In the genomic region with DNA sequence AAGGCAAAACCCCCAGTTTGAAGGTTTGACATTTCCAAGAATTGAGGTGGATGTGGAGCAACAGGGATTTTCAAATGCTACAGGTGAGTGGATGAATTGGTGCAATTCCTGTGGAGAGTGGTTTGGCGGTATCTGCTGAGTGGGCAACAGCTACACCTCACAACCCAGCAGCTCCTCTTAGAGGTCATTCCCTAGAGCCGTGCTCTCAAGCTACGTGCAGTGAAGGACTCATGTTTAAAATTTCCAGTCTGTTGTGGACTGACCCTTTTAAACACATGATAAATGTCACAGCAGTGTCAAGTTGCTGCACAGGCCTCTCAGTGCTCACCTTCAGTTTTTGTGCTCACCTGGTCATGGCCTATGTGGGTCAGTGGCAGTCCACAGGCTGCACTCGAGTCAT, we compare ENCODE assay signal across 35 cellular contexts. TPM values are rescaled to one million over a fixed set of nuclear protein-coding genes. Genes with fewer than 3 reads are reported as not detected.
"Had no signal": no experiment of that assay in that cellular context is flagged by ENCODE, and none has a peak within 500 bp of the region (broad histone marks: within the 10 kb centered on the region; RNA-seq: fewer than 3 reads in every experiment).

No MANE protein-coding gene starts in this region.

- H3K4me3 ChIP-seq: adrenal gland, body of pancreas, breast epithelium had no signal

- H3K4me3 Mint-ChIP-seq: activated B cell treated with CpG ODN at 0.5 μM for 24 hours; activated CD4-positive, alpha-beta memory T cell treated with anti-CD3 and anti-CD28 coated beads for 36 hours; activated CD4-positive, alpha-beta T cell treated with anti-CD3 and anti-CD28 coated beads, Interleukin-2, amount 10 ng/mL, durations not matched to agents 24 days and 14 days; activated CD8-positive, alpha-beta T cell treated with anti-CD3 and anti-CD28 coated beads for 36 hours; activated naive CD4-positive, alpha-beta T cell treated with anti-CD3 and anti-CD28 coated beads for 36 hours; activated naive CD8-positive, alpha-beta T cell treated with anti-CD3 and anti-CD28 coated beads for 36 hours; activated T-cell treated with anti-CD3 and anti-CD28 coated beads, Interleukin-2, amount 50 U/mL, for 4 hours; activated T-cell treated with anti-CD3 and anti-CD28 coated beads, Interleukin-2, amount 50 U/mL, for 72 hours; activated T-helper 1 cell treated with anti-CD3 and anti-CD28 coated beads, Interleukin-12 subunit alpha, Interleukin-12 subunit beta, Interleukin-2, Interleukin-4 antibody, amounts not matched to agents 30 ng/mL and 10 ng/mL and 1 ng/mL, durations not matched to agents 14 hours and 24 hours and 36 hours; activated T-helper 17 cell treated with anti-CD3 and anti-CD28 coated beads, Interleukin-2, amount 50 U/mL, for 72 hours; T-helper 1 cell treated with Interleukin-12 subunit alpha and Interleukin-12 subunit beta and Interleukin-4 antibody, amounts not matched to agents 30 μg/mL and 1 μg/mL, for 36 hours; T-helper 2 cell treated with Interferon-gamma antibody and Interleukin-4, amounts not matched to agents 5 μg/mL and 100 μg/mL, for 36 hours had no signal

- H3K27ac ChIP-seq: adrenal gland, body of pancreas, brain microvascular endothelial cell, breast epithelium, VCaP had no signal

- ATAC-seq: activated CD8-positive, alpha-beta T cell treated with anti-CD3 and anti-CD28 coated beads for 36 hours; activated naive CD4-positive, alpha-beta T cell treated with anti-CD3 and anti-CD28 coated beads, Interleukin-2, amount 50 U/mL, for 72 hours; activated T-cell treated with anti-CD3 and anti-CD28 coated beads, Interleukin-2, amount 50 U/mL, for 4 hours; activated T-cell treated with anti-CD3 and anti-CD28 coated beads, Interleukin-2, amount 50 U/mL, for 72 hours; activated T-helper 17 cell treated with anti-CD3 and anti-CD28 coated beads, Interleukin-2, amount 50 U/mL, for 72 hours; body of pancreas had no signal

- H3K27ac Mint-ChIP-seq: activated B cell treated with CpG ODN at 0.5 μM for 24 hours; activated CD4-positive, alpha-beta memory T cell treated with anti-CD3 and anti-CD28 coated beads for 36 hours; activated CD4-positive, alpha-beta T cell treated with anti-CD3 and anti-CD28 coated beads, Interleukin-2, amount 10 ng/mL, durations not matched to agents 24 days and 14 days; activated CD8-positive, alpha-beta T cell treated with anti-CD3 and anti-CD28 coated beads for 36 hours; activated naive CD4-positive, alpha-beta T cell treated with anti-CD3 and anti-CD28 coated beads for 36 hours; activated naive CD4-positive, alpha-beta T cell treated with anti-CD3 and anti-CD28 coated beads, Interleukin-2, amount 50 U/mL, for 72 hours; activated naive CD8-positive, alpha-beta T cell treated with anti-CD3 and anti-CD28 coated beads for 36 hours; activated T-cell treated with anti-CD3 and anti-CD28 coated beads, Interleukin-2, amount 50 U/mL, for 72 hours; activated T-helper 1 cell treated with anti-CD3 and anti-CD28 coated beads, Interleukin-12 subunit alpha, Interleukin-12 subunit beta, Interleukin-2, Interleukin-4 antibody, amounts not matched to agents 30 ng/mL and 10 ng/mL and 1 ng/mL, durations not matched to agents 14 hours and 24 hours and 36 hours; activated T-helper 17 cell treated with anti-CD3 and anti-CD28 coated beads, Interleukin-2, amount 50 U/mL, for 72 hours; T-helper 1 cell treated with Interleukin-12 subunit alpha and Interleukin-12 subunit beta and Interleukin-4 antibody, amounts not matched to agents 30 μg/mL and 1 μg/mL, for 36 hours; T-helper 2 cell treated with Interferon-gamma antibody and Interleukin-4, amounts not matched to agents 5 μg/mL and 100 μg/mL, for 36 hours had no signal

- H3K36me3 ChIP-seq: adrenal gland, brain microvascular endothelial cell, breast epithelium had no signal

- H3K27me3 Mint-ChIP-seq: activated B cell treated with CpG ODN at 0.5 μM for 24 hours; activated CD4-positive, alpha-beta memory T cell treated with anti-CD3 and anti-CD28 coated beads for 36 hours; activated CD4-positive, alpha-beta T cell treated with anti-CD3 and anti-CD28 coated beads, Interleukin-2, amount 10 ng/mL, durations not matched to agents 24 days and 14 days; activated CD8-positive, alpha-beta T cell treated with anti-CD3 and anti-CD28 coated beads for 36 hours; activated naive CD8-positive, alpha-beta T cell treated with anti-CD3 and anti-CD28 coated beads for 36 hours had no signal

- H3K27me3 ChIP-seq: adrenal gland, body of pancreas, breast epithelium had no signal

- H3K4me1 ChIP-seq: adrenal gland, body of pancreas, breast epithelium had no signal

- H3K9me3 Mint-ChIP-seq: activated CD4-positive, alpha-beta T cell treated with anti-CD3 and anti-CD28 coated beads, Interleukin-2, amount 10 ng/mL, durations not matched to agents 24 days and 14 days had no signal

- DNase-seq: activated B cell treated with CpG ODN at 0.5 μM for 24 hours; activated CD4-positive, alpha-beta memory T cell treated with anti-CD3 and anti-CD28 coated beads for 36 hours; activated CD4-positive, alpha-beta T cell treated with anti-CD3 and anti-CD28 coated beads for 4 hours; activated CD4-positive, alpha-beta T cell treated with anti-CD3 and anti-CD28 coated beads, Interleukin-2, amount 10 ng/mL, durations not matched to agents 24 days and 14 days; activated CD4-positive, alpha-beta T cell treated with anti-CD3 and anti-CD28 coated beads, Interleukin-2, amount 50 U/mL, for 1 hour; activated CD4-positive, alpha-beta T cell treated with anti-CD3 and anti-CD28 coated beads, Interleukin-2, amount 50 U/mL, for 4 hours; activated CD4-positive, CD25-positive, alpha-beta regulatory T cell treated with anti-CD3 and anti-CD28 coated beads, Interleukin-2, amount 50 U/mL, for 72 hours; activated CD8-positive, alpha-beta memory T cell treated with anti-CD3 and anti-CD28 coated beads, Interleukin-2, amount 50 U/mL, for 4 hours; activated CD8-positive, alpha-beta T cell treated with anti-CD3 and anti-CD28 coated beads for 36 hours; activated effector memory CD4-positive, alpha-beta T cell treated with anti-CD3 and anti-CD28 coated beads, Interleukin-2, amount 50 U/mL, for 16 hours; activated gamma-delta T cell treated with Interleukin-2 at 50 U/mL for 16 hours; activated naive CD4-positive, alpha-beta T cell; activated naive CD4-positive, alpha-beta T cell treated with anti-CD3 and anti-CD28 coated beads for 36 hours; activated naive CD4-positive, alpha-beta T cell treated with anti-CD3 and anti-CD28 coated beads, Interleukin-2, amount 50 U/mL, for 16 hours; activated naive CD8-positive, alpha-beta T cell treated with anti-CD3 and anti-CD28 coated beads for 36 hours; activated T-cell treated with anti-CD3 and anti-CD28 coated beads for 4 hours; activated T-cell treated with anti-CD3 and anti-CD28 coated beads, Interleukin-2, amount 50 U/mL, for 1 hour; activated T-cell treated with anti-CD3 and anti-CD28 coated beads, Interleukin-2, amount 50 U/mL, for 4 hours; activated T-cell treated with anti-CD3 and anti-CD28 coated beads, Interleukin-2, amount 50 U/mL, for 72 hours; adrenal gland; amniotic stem cell; aorta; body of pancreas; brain microvascular endothelial cell; central memory CD4-positive, alpha-beta T cell; T-helper 1 cell; T-helper 2 cell; T-helper 9 cell had no signal

- H3K9me3 ChIP-seq: adrenal gland, body of pancreas had no signal

- H3K4me1 Mint-ChIP-seq: activated T-helper 17 cell treated with anti-CD3 and anti-CD28 coated beads, Interleukin-2, amount 50 U/mL, for 72 hours had no signal

RNA-seq across cellular contexts. Expression of a gene that starts 9.5 kb away (rescaled TPM):
- total RNA-seq: body of pancreas had no signal
